Comparison of ENCODE assay signal across 10 cellular contexts in genomic region chrX:10016516-10017132, GRCh38. TPM values are rescaled to one million over a fixed set of nuclear protein-coding genes. Genes with fewer than 3 reads are reported as not detected.
A peak's percentile ranks its signal among the peaks of the same experiment; 100 is the strongest.
DNase-seq lines count a peak whose midpoint lies in the region; ATAC-seq and TF ChIP-seq lines count a peak whose summit lies in the region.
"Had no signal": no experiment of that assay in that cellular context is flagged by ENCODE, and none has a peak within 500 bp of the region (broad histone marks: within the 10 kb centered on the region; RNA-seq: fewer than 3 reads in every experiment).

No MANE protein-coding gene starts in this region.

- H3K36me3 Mint-ChIP-seq in activated T-cell treated with anti-CD3 and anti-CD28 coated beads, Interleukin-2, amount 50 U/mL, for 4 hours (ENCODE audit: insufficient read depth) = no peaks in the 10 kb centered on the region

- peaks cover 36% of the 10 kb centered on the region for H3K4me1 Mint-ChIP-seq in activated T-cell treated with anti-CD3 and anti-CD28 coated beads, Interleukin-2, amount 50 U/mL, for 4 hours (ENCODE audit: low read depth)

- TF ChIP-seq EP300 in transverse colon (IDR thresholded peaks at IDR 0.05; ENCODE audit: low read depth) = no peak

- no peaks in the 10 kb centered on the region for H3K27me3 Mint-ChIP-seq in activated T-cell treated with anti-CD3 and anti-CD28 coated beads, Interleukin-2, amount 50 U/mL, for 4 hours (ENCODE audit: low read depth)

- no peak for ATAC-seq in activated T-cell treated with anti-CD3 and anti-CD28 coated beads, Interleukin-2, amount 50 U/mL, for 4 hours
- ATAC-seq in HG03159 (IDR thresholded peaks at IDR 0.05; ENCODE audit: unreplicated experiment) (no peak), HG03565 (IDR thresholded peaks at IDR 0.05; ENCODE audit: unreplicated experiment) (no peak)

- 60 to 79% methylated on average over 9 to 11 of the region's 11 CpGs for WGBS in transverse colon (ENCODE audit: low coverage in 1 of 2), 2 donors

- no peaks in the 10 kb centered on the region for H3K9me3 ChIP-seq in transverse colon

- H3K27me3 ChIP-seq in brain microvascular endothelial cell (replicated peaks) (no peaks in the 10 kb centered on the region), transverse colon (no peaks in the 10 kb centered on the region)

- H3K27ac ChIP-seq in brain microvascular endothelial cell (peak overlapping the region; percentile 87), transverse colon (peak overlapping the region; percentile 77 to 89 (median 84))
- H3K27ac ChIP-seq: HL-60 had no signal

- DNase-seq in activated T-cell treated with anti-CD3 and anti-CD28 coated beads, Interleukin-2, amount 50 U/mL, for 4 hours = no peak
- no peak for DNase-seq in activated T-cell treated with anti-CD3 and anti-CD28 coated beads, Interleukin-2, amount 50 U/mL, for 48 hours
- DNase-seq in brain microvascular endothelial cell (no peak), medulla oblongata (ENCODE audit: extremely low spot score) (peak; percentile 7), transverse colon (no peak), NK-92 (lab: John Stamatoyannopoulos, UW; ENCODE audit: unreplicated experiment) (no peak)
- DNase-seq: COR-L47 had no signal

- H3K4me3 ChIP-seq in brain microvascular endothelial cell (ENCODE audit: low read depth, low read length) = peak overlapping the region; percentile 63
- H3K4me3 ChIP-seq in transverse colon = peak overlapping the region; percentile 39 to 56 (median 44)

- in situ Hi-C loops in brain microvascular endothelial cell (cut with HindIII; ENCODE audit: low pct_ligation_motif_present, low sequenced_read_pairs) = no loop called here
- in situ Hi-C loops in transverse colon (cut with MboI; ENCODE audit: low pct_ligation_motif_present in 1 of 4, low pct_unique_long_range_greater_than_20kb in 1 of 4, low sequenced_read_pairs in 3 of 4) = no loop called here

- peaks cover 0 to 28% (median 11%) of the 10 kb centered on the region in 4 donors for H3K4me1 ChIP-seq in transverse colon

- H3K36me3 ChIP-seq in brain microvascular endothelial cell (replicated peaks) (no peaks in the 10 kb centered on the region), transverse colon (no peaks in the 10 kb centered on the region)

- no peak for TF ChIP-seq CTCF in brain microvascular endothelial cell (IDR thresholded peaks at IDR 0.05; ENCODE audit: low read depth, low read length, missing control alignments)
- TF ChIP-seq CTCF in transverse colon (IDR thresholded peaks at IDR 0.05) = no peak

- TF ChIP-seq POLR2A in transverse colon (IDR thresholded peaks at IDR 0.05) = no peak

- intact Hi-C loops in transverse colon (cut with DNase I; ENCODE audit: low total_unique reads) = no loop called here

- H3K4me3 Mint-ChIP-seq in activated T-cell treated with anti-CD3 and anti-CD28 coated beads, Interleukin-2, amount 50 U/mL, for 4 hours = peak overlapping the region; percentile 81

- H3K9me3 Mint-ChIP-seq in activated T-cell treated with anti-CD3 and anti-CD28 coated beads, Interleukin-2, amount 50 U/mL, for 4 hours = no peaks in the 10 kb centered on the region

RNA-seq across cellular contexts. Expression of gene CLDN34, which starts 49.5 kb away (rescaled TPM):
- not detected for total RNA-seq in activated T-cell treated with anti-CD3 and anti-CD28 coated beads, Interleukin-2, amount 50 U/mL, for 4 hours
- under 1 TPM in 1 of 4 donors, not detected in 3; 0.82 TPM for total RNA-seq in transverse colon
